ENCODE assay signal across 10 cellular contexts in the genomic region with DNA sequence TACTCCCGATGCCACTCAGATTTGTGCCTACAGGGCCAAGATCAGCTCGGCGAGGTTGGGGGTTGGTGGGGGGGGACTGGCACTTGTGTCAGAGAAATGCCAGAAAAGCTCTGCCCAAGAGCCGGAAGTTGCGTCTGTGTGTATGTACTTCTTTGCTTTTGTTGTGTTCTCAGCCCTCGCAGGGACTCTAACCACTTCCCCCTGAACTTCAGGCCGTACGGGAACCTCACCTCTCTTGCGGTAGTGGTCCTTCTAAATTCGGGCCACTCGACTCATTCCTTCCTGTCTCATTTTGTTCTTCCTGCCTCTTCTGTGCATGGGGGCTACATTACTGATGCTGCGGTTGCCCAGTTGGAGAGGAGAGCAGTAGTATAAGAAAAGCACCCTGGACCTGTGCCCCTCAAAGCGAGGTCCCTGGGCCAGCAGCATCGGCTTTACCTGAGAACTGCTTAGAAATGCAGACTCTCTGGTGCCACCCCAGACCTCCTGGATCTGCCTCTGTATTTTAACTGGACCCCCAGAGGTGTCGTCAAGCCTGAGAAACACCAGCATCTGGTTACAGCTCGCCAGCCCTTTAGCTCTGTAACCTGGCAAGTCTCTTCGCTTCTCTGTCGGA.
DNase-seq lines count a peak whose midpoint lies in the region; ATAC-seq and TF ChIP-seq lines count a peak whose summit lies in the region.
"Had no signal": no experiment of that assay in that cellular context is flagged by ENCODE, and none has a peak within 500 bp of the region (broad histone marks: within the 10 kb centered on the region; RNA-seq: fewer than 3 reads in every experiment).

No MANE protein-coding gene starts in this region.

- H3K9me3 Mint-ChIP-seq in activated CD4-positive, alpha-beta memory T cell treated with anti-CD3 and anti-CD28 coated beads, Interleukin-2, amount 10 ng/mL, durations not matched to agents 7 days and 5 days: no peaks in the 10 kb centered on the region
- H3K9me3 Mint-ChIP-seq in memory B cell: no peaks in the 10 kb centered on the region
- H3K9me3 Mint-ChIP-seq in neural progenitor cell: peaks cover 4% of the 10 kb centered on the region

- peak; percentile 68 for ATAC-seq in GM19035 (IDR thresholded peaks at IDR 0.05; ENCODE audit: unreplicated experiment)
- ATAC-seq in HG03139 (IDR thresholded peaks at IDR 0.05; ENCODE audit: unreplicated experiment): peak; percentile 91
- ATAC-seq in memory B cell (ENCODE audit: low read depth): peak; percentile 97

- H3K4me1 ChIP-seq in Karpas-422 (ENCODE audit: low read length): no peaks in the 10 kb centered on the region
- H3K4me1 ChIP-seq in neural progenitor cell: no peaks in the 10 kb centered on the region
- no peaks in the 10 kb centered on the region for H3K4me1 ChIP-seq in HAP-1
- H3K4me1 ChIP-seq: ascending aorta, tibial artery had no signal

- H3K27ac ChIP-seq in Karpas-422 (ENCODE audit: low read length) (no peak overlapping the region), neural progenitor cell (no peak overlapping the region)
- H3K27ac ChIP-seq: ascending aorta, tibial artery had no signal

- TF ChIP-seq CTCF in neural progenitor cell (IDR thresholded peaks at IDR 0.05): no peak

- peak overlapping the region; percentile 87 for H3K27ac Mint-ChIP-seq in activated CD4-positive, alpha-beta memory T cell treated with anti-CD3 and anti-CD28 coated beads, Interleukin-2, amount 10 ng/mL, durations not matched to agents 7 days and 5 days
- H3K27ac Mint-ChIP-seq in memory B cell (peak overlapping the region; percentile 92), neural progenitor cell (no peak overlapping the region)

- no peaks in the 10 kb centered on the region for H3K79me2 ChIP-seq in Karpas-422 (ENCODE audit: low read length)
- H3K79me2 ChIP-seq in neural progenitor cell (ENCODE audit: low read depth): no peaks in the 10 kb centered on the region

- H3K4me2 ChIP-seq in Karpas-422 (ENCODE audit: low read depth, low read length, poor library complexity, severe bottlenecking) (no peak overlapping the region), neural progenitor cell (no peak overlapping the region)

- in situ Hi-C loops in HAP-1 (cut with MboI; ENCODE audit: low sequenced_read_pairs): no loop called here

- H3K4me3 Mint-ChIP-seq in activated CD4-positive, alpha-beta memory T cell treated with anti-CD3 and anti-CD28 coated beads, Interleukin-2, amount 10 ng/mL, durations not matched to agents 7 days and 5 days: peak overlapping the region; percentile 14
- H3K4me3 Mint-ChIP-seq in memory B cell: peak overlapping the region; percentile 73
- H3K4me3 Mint-ChIP-seq in neural progenitor cell: no peak overlapping the region

- H3F3A ChIP-seq in neural progenitor cell (ENCODE audit: low read depth): no peaks in the 10 kb centered on the region

- H3K4me3 ChIP-seq in Karpas-422 (ENCODE audit: low read length) (no peak overlapping the region), neural progenitor cell (no peak overlapping the region), HAP-1 (no peak overlapping the region)
- H3K4me3 ChIP-seq: ascending aorta, tibial artery had no signal

- H3K36me3 ChIP-seq in Karpas-422 (ENCODE audit: insufficient read depth, low read length): no peaks in the 10 kb centered on the region
- no peaks in the 10 kb centered on the region for H3K36me3 ChIP-seq in neural progenitor cell
- H3K36me3 ChIP-seq in HAP-1 (replicated peaks): no peaks in the 10 kb centered on the region
- H3K36me3 ChIP-seq: ascending aorta, tibial artery had no signal

- peaks cover 28% of the 10 kb centered on the region for H3K4me1 Mint-ChIP-seq in activated CD4-positive, alpha-beta memory T cell treated with anti-CD3 and anti-CD28 coated beads, Interleukin-2, amount 10 ng/mL, durations not matched to agents 7 days and 5 days
- H3K4me1 Mint-ChIP-seq in memory B cell (peaks cover 13% of the 10 kb centered on the region), neural progenitor cell (no peaks in the 10 kb centered on the region)

- H3K27me3 ChIP-seq in Karpas-422 (ENCODE audit: low read length): no peaks in the 10 kb centered on the region
- no peaks in the 10 kb centered on the region for H3K27me3 ChIP-seq in neural progenitor cell
- no peaks in the 10 kb centered on the region for H3K27me3 ChIP-seq in HAP-1 (ENCODE audit: low read depth)
- H3K27me3 ChIP-seq: ascending aorta, tibial artery had no signal

- H3K9me3 ChIP-seq in Karpas-422 (ENCODE audit: low read length) (no peaks in the 10 kb centered on the region), neural progenitor cell (ENCODE audit: low read depth) (no peaks in the 10 kb centered on the region), HAP-1 (no peaks in the 10 kb centered on the region)
- H3K9me3 ChIP-seq: ascending aorta, tibial artery had no signal

- POLR2A ChIA-PET in activated CD4-positive, alpha-beta memory T cell treated with anti-CD3 and anti-CD28 coated beads, Interleukin-2, amount 10 ng/mL, durations not matched to agents 7 days and 5 days (lab: Charles Lee): interaction anchor here (0.7 to 4.3 kb wide), 3 partner anchors 18 to 103 kb away, joined by 3 to 21 read pairs (median 5); no protein-coding TSS in a partner anchor

- H4K20me1 ChIP-seq in Karpas-422 (ENCODE audit: insufficient read depth, low read depth, low read length): no peaks in the 10 kb centered on the region
- H4K20me1 ChIP-seq in neural progenitor cell (ENCODE audit: low read depth): no peaks in the 10 kb centered on the region

- CTCF ChIA-PET in activated CD4-positive, alpha-beta memory T cell treated with anti-CD3 and anti-CD28 coated beads, Interleukin-2, amount 10 ng/mL, durations not matched to agents 7 days and 5 days (lab: Charles Lee): interaction anchor here (1.2 kb wide), 1 partner anchor 25 kb away, joined by 3 read pairs; no protein-coding TSS in a partner anchor

- no peaks in the 10 kb centered on the region for H3K27me3 Mint-ChIP-seq in activated CD4-positive, alpha-beta memory T cell treated with anti-CD3 and anti-CD28 coated beads, Interleukin-2, amount 10 ng/mL, durations not matched to agents 7 days and 5 days
- H3K27me3 Mint-ChIP-seq in memory B cell (no peaks in the 10 kb centered on the region), neural progenitor cell (ENCODE audit: insufficient read depth, low read depth) (peaks cover 3% of the 10 kb centered on the region)

- peaks cover 5% of the 10 kb centered on the region for H3K36me3 Mint-ChIP-seq in activated CD4-positive, alpha-beta memory T cell treated with anti-CD3 and anti-CD28 coated beads, Interleukin-2, amount 10 ng/mL, durations not matched to agents 7 days and 5 days (ENCODE audit: low read depth)
- H3K36me3 Mint-ChIP-seq in memory B cell (no peaks in the 10 kb centered on the region), neural progenitor cell (no peaks in the 10 kb centered on the region)

- no peak overlapping the region for H3K9ac ChIP-seq in Karpas-422 (ENCODE audit: low read length)
- no peak overlapping the region for H3K9ac ChIP-seq in neural progenitor cell

- DNase-seq in activated CD4-positive, alpha-beta memory T cell treated with anti-CD3 and anti-CD28 coated beads, Interleukin-2, amount 10 ng/mL, durations not matched to agents 7 days and 5 days: peak; percentile 62
- DNase-seq in memory B cell (ENCODE audit: low spot score in 2 of 2) (peak in 1 of 2 donors; percentile 14), NAMALWA (ENCODE audit: low spot score) (no peak), Karpas-422 (no peak), neural progenitor cell (ENCODE audit: low spot score) (no peak), HAP-1 (ENCODE audit: low spot score in 2 of 2) (no peak)

- H2AFZ ChIP-seq in Karpas-422 (ENCODE audit: low read length): no peak overlapping the region
- H2AFZ ChIP-seq in neural progenitor cell (replicated peaks): no peak overlapping the region

- H3K9me2 ChIP-seq in Karpas-422 (replicated peaks; ENCODE audit: insufficient read depth, low read length): no peaks in the 10 kb centered on the region
